ENCODE assay signal across 1 cellular context in the genomic region with DNA sequence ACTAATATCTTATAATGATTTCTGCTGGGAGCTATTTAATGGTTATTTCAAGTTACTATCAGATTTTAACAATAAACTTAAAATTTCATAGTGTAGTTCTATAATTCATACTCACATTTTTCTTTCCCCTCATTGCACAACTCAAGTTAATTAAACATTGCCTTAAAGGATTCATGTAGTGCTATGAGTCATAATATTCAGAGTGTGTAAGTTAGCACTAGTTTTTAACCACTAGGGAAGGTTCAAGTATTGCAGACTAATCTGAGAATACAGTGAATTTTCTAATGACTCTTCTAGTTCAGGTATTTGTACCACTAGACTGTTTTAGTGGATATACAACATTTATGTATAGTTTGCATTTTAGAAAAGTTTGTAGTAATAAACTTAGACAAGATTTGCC.
TF ChIP-seq lines count a peak whose summit lies in the region.

No MANE protein-coding gene starts in this region.

TF ChIP-seq in IMR-90, 13 proteins besides CTCF, POLR2A, EP300 and RAD21:
- TF ChIP-seq RFX5 (IDR thresholded peaks at IDR 0.05; ENCODE audit: low read depth, low read length) = no peak
- peak; percentile 47; the same call in 1 of the 2 replicates for TF ChIP-seq CEBPB (IDR thresholded peaks at IDR 0.05; ENCODE audit: low read depth, low read length)
- TF ChIP-seq MAFK (IDR thresholded peaks at IDR 0.05; ENCODE audit: low read depth, low read length) = no peak
- no peak for TF ChIP-seq BHLHE40 (IDR thresholded peaks at IDR 0.05; ENCODE audit: low read depth, low read length)
- peak; percentile 38; the same call in 1 of the 2 replicates for TF ChIP-seq FOS (IDR thresholded peaks at IDR 0.05; ENCODE audit: low read depth, low read length)
- no peak for TF ChIP-seq SMC3 (IDR thresholded peaks at IDR 0.05; ENCODE audit: low read depth, low read length)
- TF ChIP-seq RCOR1 (IDR thresholded peaks at IDR 0.05; ENCODE audit: insufficient replicate concordance, low read length) = no peak
- TF ChIP-seq, protein P1, sequence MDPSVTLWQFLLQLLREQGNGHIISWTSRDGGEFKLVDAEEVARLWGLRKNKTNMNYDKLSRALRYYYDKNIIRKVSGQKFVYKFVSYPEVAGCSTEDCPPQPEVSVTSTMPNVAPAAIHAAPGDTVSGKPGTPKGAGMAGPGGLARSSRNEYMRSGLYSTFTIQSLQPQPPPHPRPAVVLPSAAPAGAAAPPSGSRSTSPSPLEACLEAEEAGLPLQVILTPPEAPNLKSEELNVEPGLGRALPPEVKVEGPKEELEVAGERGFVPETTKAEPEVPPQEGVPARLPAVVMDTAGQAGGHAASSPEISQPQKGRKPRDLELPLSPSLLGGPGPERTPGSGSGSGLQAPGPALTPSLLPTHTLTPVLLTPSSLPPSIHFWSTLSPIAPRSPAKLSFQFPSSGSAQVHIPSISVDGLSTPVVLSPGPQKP (IDR thresholded peaks at IDR 0.05; ENCODE audit: borderline replicate concordance, low read depth, low read length) = no peak
- no peak for TF ChIP-seq MXI1 (IDR thresholded peaks at IDR 0.05; ENCODE audit: borderline replicate concordance, low read depth, low read length)
- no peak for TF ChIP-seq USF2 (IDR thresholded peaks at IDR 0.05; ENCODE audit: low read depth, low read length)
- TF ChIP-seq CHD1 (IDR thresholded peaks at IDR 0.05; ENCODE audit: low read depth, low read length) = no peak
- no peak for TF ChIP-seq MAZ (IDR thresholded peaks at IDR 0.05; ENCODE audit: borderline replicate concordance, low read depth, low read length)
- no peak for TF ChIP-seq NFE2L2 (IDR thresholded peaks at IDR 0.05; ENCODE audit: low read depth, low read length)
